In the genomic region with DNA sequence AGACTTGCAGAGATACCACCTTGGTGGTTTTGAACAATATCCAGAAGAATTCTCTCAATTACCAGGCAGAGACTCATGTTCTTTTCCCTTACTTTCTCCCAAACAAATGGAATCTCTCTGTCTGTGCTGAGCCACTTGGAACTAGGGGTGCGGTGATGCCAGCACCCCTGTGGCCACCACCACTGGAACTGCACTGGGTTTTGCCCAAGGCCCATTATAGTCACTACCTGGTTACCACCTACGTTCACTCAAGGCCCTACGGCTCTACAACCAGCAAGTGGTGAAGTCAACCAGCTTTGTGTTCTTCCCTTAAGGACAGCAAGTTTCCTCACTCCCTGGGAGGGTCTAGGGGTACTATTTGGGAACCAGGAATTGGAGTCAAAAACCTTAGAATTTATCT, we compare ENCODE assay signal across 8 cellular contexts.
"Had no signal": no experiment of that assay in that cellular context is flagged by ENCODE, and none has a peak within 500 bp of the region (broad histone marks: within the 10 kb centered on the region; RNA-seq: fewer than 3 reads in every experiment).

No MANE protein-coding gene starts in this region.

- H3K27ac Mint-ChIP-seq: GM23338, H9, HFFc6 had no signal

- H3K9me3 Mint-ChIP-seq: GM23338, H9 had no signal

- ATAC-seq: GM23338, HCT116 had no signal

- H3K4me3 Mint-ChIP-seq: GM23338, H9, HFFc6 had no signal

- H3K4me1 Mint-ChIP-seq: GM23338, H9 had no signal

- DNase-seq: GM23248, GOT3, H7, H9, HCEC 1CT, HFFc6 had no signal
